1 cellular context compared by ENCODE assay signal in the genomic region with DNA sequence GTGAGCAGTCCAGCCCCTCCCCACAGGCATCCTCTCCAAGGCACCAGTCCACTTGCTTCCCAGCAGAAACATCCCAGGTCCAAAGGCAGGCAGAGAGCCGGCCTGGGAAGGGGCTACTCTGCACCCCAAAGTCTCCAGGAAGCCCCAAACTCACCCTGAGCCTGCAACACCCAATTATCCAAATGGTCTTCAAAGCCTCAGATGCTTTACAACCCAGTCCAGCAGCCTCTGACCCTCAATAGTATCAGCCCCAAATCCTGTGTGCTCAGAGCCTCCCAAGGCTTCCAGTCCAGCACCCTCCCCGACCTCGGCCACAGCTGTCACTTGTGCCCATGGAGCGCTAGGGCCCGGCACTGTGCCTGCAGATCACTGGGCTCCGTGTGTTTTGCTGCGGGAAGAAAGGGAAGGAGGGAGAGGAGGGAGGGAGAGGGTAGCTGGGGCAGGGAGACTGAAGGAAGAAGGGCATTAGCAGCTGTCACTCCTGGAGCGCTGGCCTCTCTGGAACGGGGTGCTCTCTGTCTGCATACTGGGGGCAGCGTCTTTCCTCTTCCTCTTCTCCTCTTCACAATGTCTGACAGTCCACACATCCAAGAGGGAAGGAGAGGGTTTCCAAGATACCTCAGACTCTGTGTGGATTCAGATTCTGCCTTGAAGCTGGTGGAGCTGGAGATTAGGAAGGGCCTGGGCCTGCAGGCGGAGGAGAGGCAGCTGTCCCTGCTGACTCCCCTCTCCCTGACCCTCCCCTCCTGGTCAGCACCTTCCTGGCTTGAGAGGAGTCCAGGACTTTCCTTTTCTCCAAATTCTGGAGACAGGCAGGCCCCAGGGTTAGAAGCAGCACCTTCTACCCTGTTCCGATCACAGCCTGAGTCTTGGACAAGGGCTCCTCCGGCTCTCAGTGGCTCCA.
A peak's percentile ranks its signal among the peaks of the same experiment; 100 is the strongest.
TF ChIP-seq lines count a peak whose summit lies in the region.

No MANE protein-coding gene starts in this region.

TF ChIP-seq in K562, 482 proteins besides CTCF, POLR2A, EP300 and RAD21:
- TF ChIP-seq TEAD4 (IDR thresholded peaks at IDR 0.05; ENCODE audit: low read length) (peak; percentile 6; the same call in 1 of the 2 replicates), TEAD4 (CRISPR knock-in tag; IDR thresholded peaks at IDR 0.05; ENCODE audit: borderline replicate concordance) (no peak), TAF1 (IDR thresholded peaks at IDR 0.05; ENCODE audit: control insufficient read depth, extremely low read depth, insufficient read depth, low read length, severe bottlenecking) (peak; percentile 13), CBFA2T2 (conservative IDR thresholded peaks at IDR 0.05) (no peak), KAT7 (CRISPR knock-in tag; IDR thresholded peaks at IDR 0.05; ENCODE audit: borderline replicate concordance) (peak; percentile 68; the same call in 1 of the 2 replicates), NR2C2 (CRISPR knock-in tag; IDR thresholded peaks at IDR 0.05) (0 out of 2 replicates have a peak, but pooled peaks have one; percentile 48), NR2C2 (tag; IDR thresholded peaks at IDR 0.05) (no peak), IRF2 (CRISPR knock-in tag; IDR thresholded peaks at IDR 0.05) (no peak), FOXP1 (CRISPR knock-in tag; IDR thresholded peaks at IDR 0.05) (0 out of 2 replicates have a peak, but pooled peaks have one; percentile 25), HDAC1 (IDR thresholded peaks at IDR 0.05) (peak in 1 of 2 experiments; percentile 50; a peak in 1 of 4 replicates), CBFA2T3 (IDR thresholded peaks at IDR 0.05) (peak; percentile 12; the same call in 1 of the 2 replicates), SIN3A (IDR thresholded peaks at IDR 0.05; ENCODE audit: borderline replicate concordance in 2 of 2, control insufficient read depth in 1 of 2, low read depth in 2 of 2, low read length in 2 of 2) (peak in 1 of 2 experiments; percentile 1; a peak in 2 of 4 replicates), MEIS2 (IDR thresholded peaks at IDR 0.05; ENCODE audit: partially characterized antibody) (peak; percentile 42), ZNF589 (CRISPR knock-in tag; IDR thresholded peaks at IDR 0.05; ENCODE audit: low read depth) (no peak), ZNF507 (tag; conservative IDR thresholded peaks at IDR 0.05) (no peak), ZNF584 (CRISPR knock-in tag; IDR thresholded peaks at IDR 0.05; ENCODE audit: low read depth) (no peak)
- TF ChIP-seq, protein P1, sequence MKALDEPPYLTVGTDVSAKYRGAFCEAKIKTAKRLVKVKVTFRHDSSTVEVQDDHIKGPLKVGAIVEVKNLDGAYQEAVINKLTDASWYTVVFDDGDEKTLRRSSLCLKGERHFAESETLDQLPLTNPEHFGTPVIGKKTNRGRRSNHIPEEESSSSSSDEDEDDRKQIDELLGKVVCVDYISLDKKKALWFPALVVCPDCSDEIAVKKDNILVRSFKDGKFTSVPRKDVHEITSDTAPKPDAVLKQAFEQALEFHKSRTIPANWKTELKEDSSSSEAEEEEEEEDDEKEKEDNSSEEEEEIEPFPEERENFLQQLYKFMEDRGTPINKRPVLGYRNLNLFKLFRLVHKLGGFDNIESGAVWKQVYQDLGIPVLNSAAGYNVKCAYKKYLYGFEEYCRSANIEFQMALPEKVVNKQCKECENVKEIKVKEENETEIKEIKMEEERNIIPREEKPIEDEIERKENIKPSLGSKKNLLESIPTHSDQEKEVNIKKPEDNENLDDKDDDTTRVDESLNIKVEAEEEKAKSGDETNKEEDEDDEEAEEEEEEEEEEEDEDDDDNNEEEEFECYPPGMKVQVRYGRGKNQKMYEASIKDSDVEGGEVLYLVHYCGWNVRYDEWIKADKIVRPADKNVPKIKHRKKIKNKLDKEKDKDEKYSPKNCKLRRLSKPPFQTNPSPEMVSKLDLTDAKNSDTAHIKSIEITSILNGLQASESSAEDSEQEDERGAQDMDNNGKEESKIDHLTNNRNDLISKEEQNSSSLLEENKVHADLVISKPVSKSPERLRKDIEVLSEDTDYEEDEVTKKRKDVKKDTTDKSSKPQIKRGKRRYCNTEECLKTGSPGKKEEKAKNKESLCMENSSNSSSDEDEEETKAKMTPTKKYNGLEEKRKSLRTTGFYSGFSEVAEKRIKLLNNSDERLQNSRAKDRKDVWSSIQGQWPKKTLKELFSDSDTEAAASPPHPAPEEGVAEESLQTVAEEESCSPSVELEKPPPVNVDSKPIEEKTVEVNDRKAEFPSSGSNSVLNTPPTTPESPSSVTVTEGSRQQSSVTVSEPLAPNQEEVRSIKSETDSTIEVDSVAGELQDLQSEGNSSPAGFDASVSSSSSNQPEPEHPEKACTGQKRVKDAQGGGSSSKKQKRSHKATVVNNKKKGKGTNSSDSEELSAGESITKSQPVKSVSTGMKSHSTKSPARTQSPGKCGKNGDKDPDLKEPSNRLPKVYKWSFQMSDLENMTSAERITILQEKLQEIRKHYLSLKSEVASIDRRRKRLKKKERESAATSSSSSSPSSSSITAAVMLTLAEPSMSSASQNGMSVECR (CRISPR knock-in tag; IDR thresholded peaks at IDR 0.05): peak; percentile 67
- TF ChIP-seq, protein P2, sequence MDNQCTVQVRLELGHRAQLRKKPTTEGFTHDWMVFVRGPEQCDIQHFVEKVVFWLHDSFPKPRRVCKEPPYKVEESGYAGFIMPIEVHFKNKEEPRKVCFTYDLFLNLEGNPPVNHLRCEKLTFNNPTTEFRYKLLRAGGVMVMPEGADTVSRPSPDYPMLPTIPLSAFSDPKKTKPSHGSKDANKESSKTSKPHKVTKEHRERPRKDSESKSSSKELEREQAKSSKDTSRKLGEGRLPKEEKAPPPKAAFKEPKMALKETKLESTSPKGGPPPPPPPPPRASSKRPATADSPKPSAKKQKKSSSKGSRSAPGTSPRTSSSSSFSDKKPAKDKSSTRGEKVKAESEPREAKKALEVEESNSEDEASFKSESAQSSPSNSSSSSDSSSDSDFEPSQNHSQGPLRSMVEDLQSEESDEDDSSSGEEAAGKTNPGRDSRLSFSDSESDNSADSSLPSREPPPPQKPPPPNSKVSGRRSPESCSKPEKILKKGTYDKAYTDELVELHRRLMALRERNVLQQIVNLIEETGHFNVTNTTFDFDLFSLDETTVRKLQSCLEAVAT (IDR thresholded peaks at IDR 0.05): 0 out of 4 replicates have a peak, but pooled peaks of 1 of the 2 experiments have one; percentile 31
- TF ChIP-seq, protein P3, sequence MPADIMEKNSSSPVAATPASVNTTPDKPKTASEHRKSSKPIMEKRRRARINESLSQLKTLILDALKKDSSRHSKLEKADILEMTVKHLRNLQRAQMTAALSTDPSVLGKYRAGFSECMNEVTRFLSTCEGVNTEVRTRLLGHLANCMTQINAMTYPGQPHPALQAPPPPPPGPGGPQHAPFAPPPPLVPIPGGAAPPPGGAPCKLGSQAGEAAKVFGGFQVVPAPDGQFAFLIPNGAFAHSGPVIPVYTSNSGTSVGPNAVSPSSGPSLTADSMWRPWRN (IDR thresholded peaks at IDR 0.05; ENCODE audit: low read depth): no peak
- TF ChIP-seq, protein P4, sequence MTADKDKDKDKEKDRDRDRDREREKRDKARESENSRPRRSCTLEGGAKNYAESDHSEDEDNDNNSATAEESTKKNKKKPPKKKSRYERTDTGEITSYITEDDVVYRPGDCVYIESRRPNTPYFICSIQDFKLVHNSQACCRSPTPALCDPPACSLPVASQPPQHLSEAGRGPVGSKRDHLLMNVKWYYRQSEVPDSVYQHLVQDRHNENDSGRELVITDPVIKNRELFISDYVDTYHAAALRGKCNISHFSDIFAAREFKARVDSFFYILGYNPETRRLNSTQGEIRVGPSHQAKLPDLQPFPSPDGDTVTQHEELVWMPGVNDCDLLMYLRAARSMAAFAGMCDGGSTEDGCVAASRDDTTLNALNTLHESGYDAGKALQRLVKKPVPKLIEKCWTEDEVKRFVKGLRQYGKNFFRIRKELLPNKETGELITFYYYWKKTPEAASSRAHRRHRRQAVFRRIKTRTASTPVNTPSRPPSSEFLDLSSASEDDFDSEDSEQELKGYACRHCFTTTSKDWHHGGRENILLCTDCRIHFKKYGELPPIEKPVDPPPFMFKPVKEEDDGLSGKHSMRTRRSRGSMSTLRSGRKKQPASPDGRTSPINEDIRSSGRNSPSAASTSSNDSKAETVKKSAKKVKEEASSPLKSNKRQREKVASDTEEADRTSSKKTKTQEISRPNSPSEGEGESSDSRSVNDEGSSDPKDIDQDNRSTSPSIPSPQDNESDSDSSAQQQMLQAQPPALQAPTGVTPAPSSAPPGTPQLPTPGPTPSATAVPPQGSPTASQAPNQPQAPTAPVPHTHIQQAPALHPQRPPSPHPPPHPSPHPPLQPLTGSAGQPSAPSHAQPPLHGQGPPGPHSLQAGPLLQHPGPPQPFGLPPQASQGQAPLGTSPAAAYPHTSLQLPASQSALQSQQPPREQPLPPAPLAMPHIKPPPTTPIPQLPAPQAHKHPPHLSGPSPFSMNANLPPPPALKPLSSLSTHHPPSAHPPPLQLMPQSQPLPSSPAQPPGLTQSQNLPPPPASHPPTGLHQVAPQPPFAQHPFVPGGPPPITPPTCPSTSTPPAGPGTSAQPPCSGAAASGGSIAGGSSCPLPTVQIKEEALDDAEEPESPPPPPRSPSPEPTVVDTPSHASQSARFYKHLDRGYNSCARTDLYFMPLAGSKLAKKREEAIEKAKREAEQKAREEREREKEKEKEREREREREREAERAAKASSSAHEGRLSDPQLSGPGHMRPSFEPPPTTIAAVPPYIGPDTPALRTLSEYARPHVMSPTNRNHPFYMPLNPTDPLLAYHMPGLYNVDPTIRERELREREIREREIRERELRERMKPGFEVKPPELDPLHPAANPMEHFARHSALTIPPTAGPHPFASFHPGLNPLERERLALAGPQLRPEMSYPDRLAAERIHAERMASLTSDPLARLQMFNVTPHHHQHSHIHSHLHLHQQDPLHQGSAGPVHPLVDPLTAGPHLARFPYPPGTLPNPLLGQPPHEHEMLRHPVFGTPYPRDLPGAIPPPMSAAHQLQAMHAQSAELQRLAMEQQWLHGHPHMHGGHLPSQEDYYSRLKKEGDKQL (CRISPR knock-in tag; IDR thresholded peaks at IDR 0.05; ENCODE audit: borderline replicate concordance): 0 out of 2 replicates have a peak, but pooled peaks have one; percentile 53
- TF ChIP-seq, protein P5, sequence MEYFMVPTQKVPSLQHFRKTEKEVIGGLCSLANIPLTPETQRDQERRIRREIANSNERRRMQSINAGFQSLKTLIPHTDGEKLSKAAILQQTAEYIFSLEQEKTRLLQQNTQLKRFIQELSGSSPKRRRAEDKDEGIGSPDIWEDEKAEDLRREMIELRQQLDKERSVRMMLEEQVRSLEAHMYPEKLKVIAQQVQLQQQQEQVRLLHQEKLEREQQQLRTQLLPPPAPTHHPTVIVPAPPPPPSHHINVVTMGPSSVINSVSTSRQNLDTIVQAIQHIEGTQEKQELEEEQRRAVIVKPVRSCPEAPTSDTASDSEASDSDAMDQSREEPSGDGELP (CRISPR knock-in tag; IDR thresholded peaks at IDR 0.05; ENCODE audit: borderline replicate concordance): peak; percentile 46; the same call in 1 of the 2 replicates
- TF ChIP-seq, protein P6, sequence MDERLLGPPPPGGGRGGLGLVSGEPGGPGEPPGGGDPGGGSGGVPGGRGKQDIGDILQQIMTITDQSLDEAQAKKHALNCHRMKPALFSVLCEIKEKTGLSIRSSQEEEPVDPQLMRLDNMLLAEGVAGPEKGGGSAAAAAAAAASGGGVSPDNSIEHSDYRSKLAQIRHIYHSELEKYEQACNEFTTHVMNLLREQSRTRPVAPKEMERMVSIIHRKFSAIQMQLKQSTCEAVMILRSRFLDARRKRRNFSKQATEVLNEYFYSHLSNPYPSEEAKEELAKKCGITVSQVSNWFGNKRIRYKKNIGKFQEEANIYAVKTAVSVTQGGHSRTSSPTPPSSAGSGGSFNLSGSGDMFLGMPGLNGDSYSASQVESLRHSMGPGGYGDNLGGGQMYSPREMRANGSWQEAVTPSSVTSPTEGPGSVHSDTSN (CRISPR knock-in tag; IDR thresholded peaks at IDR 0.05; ENCODE audit: low read depth): no peak
- TF ChIP-seq, protein P6 (tag; conservative IDR thresholded peaks at IDR 0.05; ENCODE audit: low read depth): peak; percentile 60
- TF ChIP-seq, protein P7, sequence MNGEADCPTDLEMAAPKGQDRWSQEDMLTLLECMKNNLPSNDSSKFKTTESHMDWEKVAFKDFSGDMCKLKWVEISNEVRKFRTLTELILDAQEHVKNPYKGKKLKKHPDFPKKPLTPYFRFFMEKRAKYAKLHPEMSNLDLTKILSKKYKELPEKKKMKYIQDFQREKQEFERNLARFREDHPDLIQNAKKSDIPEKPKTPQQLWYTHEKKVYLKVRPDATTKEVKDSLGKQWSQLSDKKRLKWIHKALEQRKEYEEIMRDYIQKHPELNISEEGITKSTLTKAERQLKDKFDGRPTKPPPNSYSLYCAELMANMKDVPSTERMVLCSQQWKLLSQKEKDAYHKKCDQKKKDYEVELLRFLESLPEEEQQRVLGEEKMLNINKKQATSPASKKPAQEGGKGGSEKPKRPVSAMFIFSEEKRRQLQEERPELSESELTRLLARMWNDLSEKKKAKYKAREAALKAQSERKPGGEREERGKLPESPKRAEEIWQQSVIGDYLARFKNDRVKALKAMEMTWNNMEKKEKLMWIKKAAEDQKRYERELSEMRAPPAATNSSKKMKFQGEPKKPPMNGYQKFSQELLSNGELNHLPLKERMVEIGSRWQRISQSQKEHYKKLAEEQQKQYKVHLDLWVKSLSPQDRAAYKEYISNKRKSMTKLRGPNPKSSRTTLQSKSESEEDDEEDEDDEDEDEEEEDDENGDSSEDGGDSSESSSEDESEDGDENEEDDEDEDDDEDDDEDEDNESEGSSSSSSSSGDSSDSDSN (IDR thresholded peaks at IDR 0.05; ENCODE audit: borderline replicate concordance in 1 of 2, low read depth in 2 of 2, low read length in 2 of 2): 0 out of 4 replicates have a peak, but pooled peaks of 1 of the 2 experiments have one; percentile 42
- TF ChIP-seq, protein P8, sequence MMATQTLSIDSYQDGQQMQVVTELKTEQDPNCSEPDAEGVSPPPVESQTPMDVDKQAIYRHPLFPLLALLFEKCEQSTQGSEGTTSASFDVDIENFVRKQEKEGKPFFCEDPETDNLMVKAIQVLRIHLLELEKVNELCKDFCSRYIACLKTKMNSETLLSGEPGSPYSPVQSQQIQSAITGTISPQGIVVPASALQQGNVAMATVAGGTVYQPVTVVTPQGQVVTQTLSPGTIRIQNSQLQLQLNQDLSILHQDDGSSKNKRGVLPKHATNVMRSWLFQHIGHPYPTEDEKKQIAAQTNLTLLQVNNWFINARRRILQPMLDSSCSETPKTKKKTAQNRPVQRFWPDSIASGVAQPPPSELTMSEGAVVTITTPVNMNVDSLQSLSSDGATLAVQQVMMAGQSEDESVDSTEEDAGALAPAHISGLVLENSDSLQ (IDR thresholded peaks at IDR 0.05): peak; percentile 84
